Comparison of ENCODE assay signal across 23 cellular contexts in genomic region chr10:100723180-100723579, GRCh38. TPM values are rescaled to one million over a fixed set of nuclear protein-coding genes. Genes with fewer than 3 reads are reported as not detected.
DNase-seq lines count a peak whose midpoint lies in the region; ATAC-seq, FAIRE-seq and TF ChIP-seq lines count a peak whose summit lies in the region.
"Had no signal": no experiment of that assay in that cellular context is flagged by ENCODE, and none has a peak within 500 bp of the region (broad histone marks: within the 10 kb centered on the region; RNA-seq: fewer than 3 reads in every experiment).

No MANE protein-coding gene starts in this region.

- H3K36me3 Mint-ChIP-seq in Caco-2 (ENCODE audit: insufficient read depth, unreplicated experiment) (no peaks in the 10 kb centered on the region), nephron progenitor cell (ENCODE audit: low read depth) (no peaks in the 10 kb centered on the region)
- no peaks in the 10 kb centered on the region for H3K36me3 Mint-ChIP-seq in stimulated activated effector memory CD8-positive, alpha-beta T cell treated with anti-CD3 and anti-CD28 coated beads, Interleukin-12 subunit alpha, Interleukin-12 subunit beta, amount 100 ng/mL, for 72 hours
- no peaks in the 10 kb centered on the region for H3K36me3 Mint-ChIP-seq in activated CD4-positive, alpha-beta T cell treated with anti-CD3 and anti-CD28 coated beads for 36 hours (ENCODE audit: low read depth)
- H3K36me3 Mint-ChIP-seq: CD8-positive, alpha-beta memory T cell had no signal

- ATAC-seq in stimulated activated effector memory CD8-positive, alpha-beta T cell treated with anti-CD3 and anti-CD28 coated beads, Interleukin-12 subunit alpha, Interleukin-12 subunit beta, amount 100 ng/mL, for 72 hours, result no peak
- no peak for ATAC-seq in activated CD4-positive, alpha-beta T cell treated with anti-CD3 and anti-CD28 coated beads for 36 hours
- ATAC-seq: Right ventricle myocardium inferior had no signal

- H3K4me2 ChIP-seq in H1 (ENCODE audit: insufficient read depth in 1 of 2, low read depth in 2 of 2, low read length in 2 of 2), result peak overlapping the region in 1 of 2 experiments; percentile 54; a peak in 1 of 4 replicates

- H2AK5ac ChIP-seq in H1 (ENCODE audit: low read depth, low read length), result no peak overlapping the region

- H3K9ac ChIP-seq in H1 (replicated peaks in 1 of 4; ENCODE audit: extremely low read depth in 1 of 4, low read depth in 3 of 4, low read length in 3 of 4), result no peak overlapping the region

- TF ChIP-seq CTCF in Caco-2 (IDR thresholded peaks at IDR 0.05; ENCODE audit: insufficient read depth in 1 of 2, low read depth in 1 of 2, low read length in 1 of 2, severe bottlenecking in 1 of 2, unreplicated experiment in 1 of 2) (no peak), H1 (IDR thresholded peaks at IDR 0.05; ENCODE audit: control extremely low read depth in 1 of 3, insufficient read depth in 1 of 3, low read depth in 1 of 3, low read length in 3 of 3) (no peak), nephron progenitor cell (IDR thresholded peaks at IDR 0.05) (no peak)

- H3K56ac ChIP-seq in H1 (replicated peaks; ENCODE audit: insufficient read length, low read depth, low read length), result no peak overlapping the region

- no peak overlapping the region for H2BK20ac ChIP-seq in H1 (ENCODE audit: low read length)

- H3K4me3 Mint-ChIP-seq in Caco-2 (ENCODE audit: unreplicated experiment), result peak overlapping the region; percentile 62
- H3K4me3 Mint-ChIP-seq in nephron progenitor cell, result peak overlapping the region; percentile 78
- H3K4me3 Mint-ChIP-seq in stimulated activated effector memory CD8-positive, alpha-beta T cell treated with anti-CD3 and anti-CD28 coated beads, Interleukin-12 subunit alpha, Interleukin-12 subunit beta, amount 100 ng/mL, for 72 hours, result peak overlapping the region; percentile 15
- H3K4me3 Mint-ChIP-seq in activated CD4-positive, alpha-beta T cell treated with anti-CD3 and anti-CD28 coated beads for 36 hours, result no peak overlapping the region

- H3K23me2 ChIP-seq in H1 (ENCODE audit: low read depth, low read length), result peaks cover 2% of the 10 kb centered on the region; the same call in 1 of the 2 replicates

- BruUV-seq in Caco-2 (replicated peaks; lab: Mats Ljungman, UMichigan), result no TSS peak

- CTCF ChIA-PET in Caco-2 (lab: Charles Lee) (no interaction called here), H1 (lab: Charles Lee; ENCODE audit: partially characterized antibody) (interaction anchor here (0.7 to 7.5 kb wide), 5 partner anchors 10 to 161 kb away, joined by 3 to 95 read pairs (median 6); no protein-coding TSS in a partner anchor)
- CTCF ChIA-PET in activated CD4-positive, alpha-beta T cell treated with anti-CD3 and anti-CD28 coated beads for 36 hours (lab: Charles Lee), result interaction anchor here (0.5 to 0.7 kb wide), 3 partner anchors 78 to 351 kb away, joined by 3 to 5 read pairs (median 3); no protein-coding TSS in a partner anchor

- no peak overlapping the region for H2BK12ac ChIP-seq in H1 (ENCODE audit: low read depth, low read length)

- FAIRE-seq in H1 (lab: Jason Lieb, UNC), result no peak

- no peak overlapping the region for H3K4me3 ChIP-seq in Caco-2 (ENCODE audit: low read depth, low read length)
- H3K4me3 ChIP-seq in H1 (ENCODE audit: extremely low read depth in 1 of 4, insufficient read depth in 2 of 4, low read depth in 3 of 4, low read length in 4 of 4), result no peak overlapping the region
- H3K4me3 ChIP-seq: SJSA1 had no signal

- WGBS in H1 (ENCODE audit: extremely low coverage in 1 of 2, insufficient coverage in 1 of 2, insufficient read length in 1 of 2, insufficient replicate concordance in 2 of 2, low coverage in 1 of 2, low lambda C conversion rate in 2 of 2, missing lambda C conversion rate in 1 of 2), 2 experiments, result 79% methylated on average over 5 of the region's 5 CpGs; no CpG with 5 or more reads in 1 of the 2 experiments

- H3K14ac ChIP-seq in H1 (ENCODE audit: insufficient read length), result no peak overlapping the region

- H3K9me3 Mint-ChIP-seq in Caco-2 (ENCODE audit: unreplicated experiment) (no peaks in the 10 kb centered on the region), nephron progenitor cell (no peaks in the 10 kb centered on the region)
- H3K9me3 Mint-ChIP-seq in stimulated activated effector memory CD8-positive, alpha-beta T cell treated with anti-CD3 and anti-CD28 coated beads, Interleukin-12 subunit alpha, Interleukin-12 subunit beta, amount 100 ng/mL, for 72 hours, result no peaks in the 10 kb centered on the region
- H3K9me3 Mint-ChIP-seq in activated CD4-positive, alpha-beta T cell treated with anti-CD3 and anti-CD28 coated beads for 36 hours (ENCODE audit: low read depth), result no peaks in the 10 kb centered on the region
- H3K9me3 Mint-ChIP-seq: CD8-positive, alpha-beta memory T cell had no signal

- no peak overlapping the region for H3K23ac ChIP-seq in H1 (ENCODE audit: insufficient read length)

- no peak overlapping the region for H4K8ac ChIP-seq in H1 (ENCODE audit: extremely low read depth, insufficient read depth, low read length)

- DNase-seq in Caco-2 (no peak), H1 (ENCODE audit: low read depth in 1 of 2, low spot score in 2 of 2) (no peak), nephron progenitor cell (no peak), NCI-H2029 (lab: John Stamatoyannopoulos, UW) (no peak)
- no peak for DNase-seq in stimulated activated effector memory CD8-positive, alpha-beta T cell treated with anti-CD3 and anti-CD28 coated beads, Interleukin-12 subunit alpha, Interleukin-12 subunit beta, amount 100 ng/mL, for 72 hours (ENCODE audit: low spot score in 2 of 2)
- no peak for DNase-seq in stimulated activated naive CD4-positive, alpha-beta T cell treated with Interleukin-2 at 50 U/mL for 16 hours (lab: John Stamatoyannopoulos, UW)
- DNase-seq in activated CD4-positive, alpha-beta T cell treated with anti-CD3 and anti-CD28 coated beads for 36 hours, result no peak
- DNase-seq: CD8-positive, alpha-beta memory T cell; DMS53; EL; GF-D8; GOT3; Kasumi-1; NCI-H1417; NCI-H1694 treated with DMSO at 0.1 percent for 48 hours; NCI-H446 treated with DMSO at 0.1 percent for 48 hours; NCI-H526 treated with DMSO at 0.1 percent for 48 hours had no signal

- H4K20me1 ChIP-seq in H1 (replicated peaks in 1 of 2; ENCODE audit: control insufficient read depth in 1 of 2, insufficient read depth in 2 of 2, low read length in 2 of 2), result peaks cover 5 to 18% of the 10 kb centered on the region in 2 experiments

- H3K27ac ChIP-seq in H1 (ENCODE audit: low read depth, low read length), result no peak overlapping the region
- H3K27ac ChIP-seq: C4-2B, SJSA1 had no signal

- POLR2A ChIA-PET in Caco-2 (lab: Charles Lee) (no interaction called here), H1 (lab: Charles Lee; ENCODE audit: partially characterized antibody) (interaction anchor here (0.7 to 1.1 kb wide), 3 partner anchors 9 to 17 kb away, joined by 3 to 4 read pairs (median 3); no protein-coding TSS in a partner anchor)
- POLR2A ChIA-PET in activated CD4-positive, alpha-beta T cell treated with anti-CD3 and anti-CD28 coated beads for 36 hours (lab: Charles Lee), result no interaction called here

- TF ChIP-seq POLR2A in H1 (IDR thresholded peaks at IDR 0.05; ENCODE audit: control extremely low read depth in 1 of 2, low read depth in 2 of 2, low read length in 2 of 2), result no peak

- H3K36me3 ChIP-seq in Caco-2 (ENCODE audit: control insufficient read depth, insufficient read depth, low read length) (no peaks in the 10 kb centered on the region), H1 (ENCODE audit: control insufficient read depth in 2 of 4, insufficient read depth in 4 of 4, low read length in 3 of 4) (peaks cover 0 to 5% (median 0%) of the 10 kb centered on the region in 4 experiments; a peak in 1 of 8 replicates)
- H3K36me3 ChIP-seq: SJSA1 had no signal

- no peaks in the 10 kb centered on the region; the same call in 1 of the 2 replicates for H3K79me1 ChIP-seq in H1 (ENCODE audit: low read depth, low read length)

- H2BK15ac ChIP-seq in H1 (ENCODE audit: low read length), result peak overlapping the region; percentile 88; the same call in 1 of the 2 replicates

- no peak overlapping the region for H2BK5ac ChIP-seq in H1 (ENCODE audit: low read depth, low read length)

- H3K18ac ChIP-seq in H1 (ENCODE audit: extremely low read depth, low read length), result no peak overlapping the region

- intact Hi-C loops in Caco-2 (cut with micrococcal nuclease; ENCODE audit: unreplicated experiment), result no loop called here
- intact Hi-C loops in activated CD4-positive, alpha-beta T cell treated with anti-CD3 and anti-CD28 coated beads for 36 hours (cut with DNase I, micrococcal nuclease), result no loop called here

- no peaks in the 10 kb centered on the region for H3K9me3 ChIP-seq in Caco-2
- no peaks in the 10 kb centered on the region for H3K9me3 ChIP-seq in H1 (ENCODE audit: insufficient read depth in 2 of 2, low read depth in 1 of 2, low read length in 1 of 2)
- H3K9me3 ChIP-seq: SJSA1 had no signal

- H4K5ac ChIP-seq in H1 (ENCODE audit: insufficient read length, low read depth, low read length), result no peak overlapping the region

- no peak overlapping the region for H2BK120ac ChIP-seq in H1 (replicated peaks; ENCODE audit: low read depth, low read length)

- no peak overlapping the region for H2AFZ ChIP-seq in H1 (ENCODE audit: low read length)

- H3K27me3 Mint-ChIP-seq in Caco-2 (ENCODE audit: insufficient read depth, unreplicated experiment) (peaks cover 7% of the 10 kb centered on the region), nephron progenitor cell (ENCODE audit: low read depth, poor library complexity) (peaks cover 24% of the 10 kb centered on the region)
- peaks cover 67% of the 10 kb centered on the region for H3K27me3 Mint-ChIP-seq in activated CD4-positive, alpha-beta T cell treated with anti-CD3 and anti-CD28 coated beads for 36 hours

- H3K4me1 ChIP-seq in Caco-2 (peaks cover 16% of the 10 kb centered on the region), H1 (replicated peaks in 1 of 4; ENCODE audit: control insufficient read depth in 3 of 4, insufficient read depth in 4 of 4, low read length in 3 of 4) (peaks cover 0 to 8% (median 0%) of the 10 kb centered on the region in 4 experiments; a peak in 2 of 7 replicates)
- H3K4me1 ChIP-seq: SJSA1 had no signal

- no peak for TF ChIP-seq RAD21 in H1 (IDR thresholded peaks at IDR 0.05 in 1 of 2, conservative IDR thresholded peaks at IDR 0.05 in 1 of 2; ENCODE audit: low read depth in 2 of 2, low read length in 2 of 2)

- no peak overlapping the region for H3K4ac ChIP-seq in H1 (replicated peaks; ENCODE audit: insufficient read length, low read depth, low read length)

- H4K91ac ChIP-seq in H1 (replicated peaks; ENCODE audit: insufficient read length, low read length), result no peak overlapping the region

- no peak for TF ChIP-seq EP300 in H1 (IDR thresholded peaks at IDR 0.05; ENCODE audit: borderline replicate concordance in 1 of 2, low read depth in 2 of 2, low read length in 2 of 2)

- H3K4me1 Mint-ChIP-seq in Caco-2 (ENCODE audit: low read depth, unreplicated experiment), result peaks cover 7% of the 10 kb centered on the region
- H3K4me1 Mint-ChIP-seq in nephron progenitor cell, result peaks cover 49% of the 10 kb centered on the region
- H3K4me1 Mint-ChIP-seq in stimulated activated effector memory CD8-positive, alpha-beta T cell treated with anti-CD3 and anti-CD28 coated beads, Interleukin-12 subunit alpha, Interleukin-12 subunit beta, amount 100 ng/mL, for 72 hours, result peaks cover 7% of the 10 kb centered on the region
- peaks cover 3% of the 10 kb centered on the region for H3K4me1 Mint-ChIP-seq in activated CD4-positive, alpha-beta T cell treated with anti-CD3 and anti-CD28 coated beads for 36 hours

- H3K27me3 ChIP-seq in Caco-2 (replicated peaks; ENCODE audit: control insufficient read depth, insufficient read depth, low read length), result no peaks in the 10 kb centered on the region
- peaks cover 78 to 89% (median 87%) of the 10 kb centered on the region in 4 experiments for H3K27me3 ChIP-seq in H1 (replicated peaks in 1 of 4; ENCODE audit: control insufficient read depth in 3 of 4, extremely low read depth in 1 of 4, insufficient read depth in 3 of 4, low read length in 3 of 4)

- H3K79me2 ChIP-seq in H1 (ENCODE audit: control insufficient read depth in 1 of 2, insufficient read depth in 2 of 2, low read length in 2 of 2), result no peaks in the 10 kb centered on the region

- H3K27ac Mint-ChIP-seq in Caco-2 (ENCODE audit: unreplicated experiment), result no peak overlapping the region
- H3K27ac Mint-ChIP-seq in nephron progenitor cell, result no peak overlapping the region
- H3K27ac Mint-ChIP-seq in stimulated activated effector memory CD8-positive, alpha-beta T cell treated with anti-CD3 and anti-CD28 coated beads, Interleukin-12 subunit alpha, Interleukin-12 subunit beta, amount 100 ng/mL, for 72 hours, result no peak overlapping the region
- H3K27ac Mint-ChIP-seq in activated CD4-positive, alpha-beta T cell treated with anti-CD3 and anti-CD28 coated beads for 36 hours, result no peak overlapping the region

RNA-seq across cellular contexts. Expression of gene PAX2, which starts 22.2 kb away (rescaled TPM):
- total RNA-seq in Caco-2 (2022), result 0.30 and 0.45 TPM in 2 replicates
- not detected in 2 replicates for total RNA-seq in H1 (2021; fragmentation: NEBNext Ultra II Directional; extraction: Animal tissue kit (Norgen Biotek cat#: 25700))
- polyA plus RNA-seq in H1 (2011; rRNA removed), result 0.02 TPM in 1 of 2 replicates, not detected in the other
- not detected for polyA plus RNA-seq in H1 (2011; cell fraction: cytosol; rRNA removed)
- not detected for polyA plus RNA-seq in H1 (2011; cell fraction: nucleus; rRNA removed)
- 0.05 TPM in 1 of 4 replicates, not detected in the others for polyA plus RNA-seq in H1 (2012, experiment 1 of 2)
- polyA plus RNA-seq in H1 (2012, experiment 2 of 2), result not detected
- polyA plus RNA-seq in H1 (2013, experiment 1 of 2), result not detected
- polyA plus RNA-seq in H1 (2013, experiment 2 of 2), result 0.06 TPM
- not detected in 2 replicates for polyA minus RNA-seq in H1 (2011; rRNA and poly(A)+ RNA removed)
- polyA minus RNA-seq in H1 (2011; cell fraction: cytosol; rRNA and poly(A)+ RNA removed), result not detected
- not detected for polyA minus RNA-seq in H1 (2011; cell fraction: nucleus; rRNA and poly(A)+ RNA removed)
- under 1 TPM; 0.05 to 0.09 TPM for total RNA-seq in activated CD4-positive, alpha-beta T cell treated with anti-CD3 and anti-CD28 coated beads for 36 hours
- total RNA-seq: A172, MCF 10A, Right ventricle myocardium inferior, SJSA1 had no signal
- polyA plus RNA-seq: AG04450; CD8-positive, alpha-beta memory T cell had no signal
